Comparison of ENCODE assay signal across 1 cellular context in genomic region chr7:108102913-108103312, GRCh38.
TF ChIP-seq lines count a peak whose summit lies in the region.

No MANE protein-coding gene starts in this region.

TF ChIP-seq in K562, 482 proteins besides CTCF, POLR2A, EP300 and RAD21 (continued from another document and continues in another):
- TF ChIP-seq ZMIZ1 (IDR thresholded peaks at IDR 0.05; ENCODE audit: low read depth in 2 of 2, low read length in 2 of 2) = no peak
- no peak for TF ChIP-seq SAFB (IDR thresholded peaks at IDR 0.05; ENCODE audit: borderline replicate concordance, low read depth, low read length)
- no peak for TF ChIP-seq MBD1 (CRISPR knock-in tag; IDR thresholded peaks at IDR 0.05)
- peak; percentile 10; the same call in 1 of the 2 replicates for TF ChIP-seq MAX (CRISPR knock-in tag; IDR thresholded peaks at IDR 0.05)
- TF ChIP-seq CREB5 (CRISPR knock-in tag; IDR thresholded peaks at IDR 0.05) = no peak
- peak in 1 of 2 experiments; percentile 23; a peak in 2 of 4 replicates for TF ChIP-seq MAZ (CRISPR knock-in tag; conservative IDR thresholded peaks at IDR 0.05 in 1 of 2, IDR thresholded peaks at IDR 0.05 in 1 of 2)
- no peak for TF ChIP-seq ZNF551 (CRISPR knock-in tag; IDR thresholded peaks at IDR 0.05)
- TF ChIP-seq CREB3L1 (IDR thresholded peaks at IDR 0.05; ENCODE audit: borderline replicate concordance, low read depth) = peak; percentile 28; the same call in 1 of the 2 replicates
- TF ChIP-seq ERF (CRISPR knock-in tag; IDR thresholded peaks at IDR 0.05) = 0 out of 2 replicates have a peak, but pooled peaks have one; percentile 7
- 0 out of 2 replicates have a peak, but pooled peaks have one; percentile 55 for TF ChIP-seq THAP7 (CRISPR knock-in tag; IDR thresholded peaks at IDR 0.05)
- TF ChIP-seq HNRNPH1 (optimal IDR thresholded peaks at IDR 0.05; ENCODE audit: low read depth, low read length) = no peak
- TF ChIP-seq ZNF146 (CRISPR knock-in tag; IDR thresholded peaks at IDR 0.05; ENCODE audit: unreplicated experiment) = no peak
- TF ChIP-seq ARID3B (CRISPR knock-in tag; IDR thresholded peaks at IDR 0.05; ENCODE audit: borderline replicate concordance) = no peak
- TF ChIP-seq ZNF639 (CRISPR knock-in tag; conservative IDR thresholded peaks at IDR 0.05 in 1 of 2, IDR thresholded peaks at IDR 0.05 in 1 of 2) = no peak
- peak; percentile 70; the same call in 1 of the 2 replicates for TF ChIP-seq ZBTB7A (IDR thresholded peaks at IDR 0.05; ENCODE audit: borderline replicate concordance, control insufficient read depth, low read depth, low read length)
- TF ChIP-seq ZNF592 (IDR thresholded peaks at IDR 0.05) = peak; percentile 68; the same call in 1 of the 2 replicates
- TF ChIP-seq ID3 (CRISPR knock-in tag; IDR thresholded peaks at IDR 0.05) = no peak
- peak; percentile 85 for TF ChIP-seq ID3 (tag; IDR thresholded peaks at IDR 0.05)
- TF ChIP-seq FOXM1 (IDR thresholded peaks at IDR 0.05; ENCODE audit: low read depth) = no peak
- no peak for TF ChIP-seq FOXM1 (CRISPR knock-in tag; IDR thresholded peaks at IDR 0.05; ENCODE audit: low read depth)
- no peak for TF ChIP-seq USF2 (CRISPR knock-in tag; IDR thresholded peaks at IDR 0.05)
- no peak for TF ChIP-seq SP2 (IDR thresholded peaks at IDR 0.05; ENCODE audit: extremely low read depth, low read depth, low read length, poor library complexity, severe bottlenecking)
- no peak for TF ChIP-seq TAF15 (IDR thresholded peaks at IDR 0.05; ENCODE audit: low read depth, low read length)
- no peak for TF ChIP-seq IRF1 (CRISPR knock-in tag; IDR thresholded peaks at IDR 0.05; ENCODE audit: borderline replicate concordance)
- TF ChIP-seq HMG20B (CRISPR knock-in tag; IDR thresholded peaks at IDR 0.05) = no peak
- no peak for TF ChIP-seq ZNF197 (CRISPR knock-in tag; IDR thresholded peaks at IDR 0.05; ENCODE audit: low read depth)
- TF ChIP-seq NR4A1 (CRISPR knock-in tag; IDR thresholded peaks at IDR 0.05) = peak; percentile 68; the same call in 1 of the 2 replicates
- 0 out of 2 replicates have a peak, but pooled peaks have one; percentile 44 for TF ChIP-seq NR4A1 (tag; IDR thresholded peaks at IDR 0.05)
- TF ChIP-seq LEF1 (IDR thresholded peaks at IDR 0.05) = no peak
- no peak for TF ChIP-seq CBFA2T2 (conservative IDR thresholded peaks at IDR 0.05)
- no peak for TF ChIP-seq IRF9 (tag; IDR thresholded peaks at IDR 0.05)
- TF ChIP-seq ZBTB17 (CRISPR knock-in tag; IDR thresholded peaks at IDR 0.05) = no peak
- no peak for TF ChIP-seq SRSF3 (IDR thresholded peaks at IDR 0.05; ENCODE audit: insufficient read depth, low read length)
- TF ChIP-seq ZNF24 (IDR thresholded peaks at IDR 0.05) = no peak
- TF ChIP-seq LCOR (CRISPR knock-in tag; IDR thresholded peaks at IDR 0.05) = 0 out of 2 replicates have a peak, but pooled peaks have one; percentile 46
